Comparison of ENCODE assay signal across 12 cellular contexts in the genomic region with DNA sequence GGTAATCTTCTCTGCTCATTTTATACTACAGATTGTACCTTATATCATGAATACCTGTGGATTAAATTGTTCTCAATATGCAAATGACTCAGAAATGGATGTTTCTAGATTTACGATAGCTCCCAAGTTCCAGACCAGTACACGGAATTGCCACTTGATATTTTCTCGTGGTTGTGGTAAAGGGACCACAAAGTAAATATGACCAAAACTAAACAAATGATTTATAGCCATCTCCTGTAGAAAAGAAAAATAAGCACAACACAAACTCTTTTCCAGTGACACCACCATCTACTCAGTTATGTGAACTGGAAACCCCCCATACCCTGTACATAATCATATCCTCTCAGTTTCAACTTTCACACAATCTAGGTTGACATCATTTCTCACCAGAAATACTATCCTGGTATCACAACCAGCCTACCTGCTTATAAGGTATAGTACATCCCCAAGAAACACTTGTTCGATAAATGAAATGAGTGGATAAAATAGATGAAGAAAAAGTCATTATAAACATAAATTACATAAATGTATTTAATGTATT.
DNase-seq lines count a peak whose midpoint lies in the region; ATAC-seq and TF ChIP-seq lines count a peak whose summit lies in the region.
"Had no signal": no experiment of that assay in that cellular context is flagged by ENCODE, and none has a peak within 500 bp of the region (broad histone marks: within the 10 kb centered on the region; RNA-seq: fewer than 3 reads in every experiment).

No MANE protein-coding gene starts in this region.

- TF ChIP-seq CTCF in Peyer's patch (IDR thresholded peaks at IDR 0.05): no peak

- H3K4me3 Mint-ChIP-seq in activated CD4-positive, alpha-beta T cell treated with anti-CD3 and anti-CD28 coated beads, Interleukin-2, amount 10 ng/mL, durations not matched to agents 24 days and 14 days: no peak overlapping the region
- no peak overlapping the region for H3K4me3 Mint-ChIP-seq in stimulated activated effector memory CD8-positive, alpha-beta T cell treated with anti-CD3 and anti-CD28 coated beads, Interleukin-12 subunit alpha, Interleukin-12 subunit beta, amount 100 ng/mL, for 72 hours
- no peak overlapping the region for H3K4me3 Mint-ChIP-seq in natural killer cell treated with Interleukin-12 subunit alpha and Interleukin-12 subunit beta and Interleukin-15 and Interleukin-18, amount 100 ng/mL, for 72 hours

- peak; percentile 68 for ATAC-seq in HG03460 (IDR thresholded peaks at IDR 0.05; ENCODE audit: unreplicated experiment)
- ATAC-seq in stimulated activated effector memory CD8-positive, alpha-beta T cell treated with anti-CD3 and anti-CD28 coated beads, Interleukin-12 subunit alpha, Interleukin-12 subunit beta, amount 100 ng/mL, for 72 hours: peak; percentile 78
- ATAC-seq in natural killer cell treated with Interleukin-12 subunit alpha and Interleukin-12 subunit beta and Interleukin-15 and Interleukin-18, amount 100 ng/mL, for 72 hours: no peak
- ATAC-seq: lower lobe of right lung, sciatic nerve had no signal

- peaks cover 7% of the 10 kb centered on the region for H3K4me1 Mint-ChIP-seq in activated CD4-positive, alpha-beta T cell treated with anti-CD3 and anti-CD28 coated beads, Interleukin-2, amount 10 ng/mL, durations not matched to agents 24 days and 14 days
- H3K4me1 Mint-ChIP-seq in stimulated activated effector memory CD8-positive, alpha-beta T cell treated with anti-CD3 and anti-CD28 coated beads, Interleukin-12 subunit alpha, Interleukin-12 subunit beta, amount 100 ng/mL, for 72 hours: peaks cover 17% of the 10 kb centered on the region
- H3K4me1 Mint-ChIP-seq in natural killer cell treated with Interleukin-12 subunit alpha and Interleukin-12 subunit beta and Interleukin-15 and Interleukin-18, amount 100 ng/mL, for 72 hours (ENCODE audit: low read depth in 2 of 2): peaks cover 6 to 8% of the 10 kb centered on the region in 2 donors

- H3K4me1 ChIP-seq in Peyer's patch: no peaks in the 10 kb centered on the region
- H3K4me1 ChIP-seq: lower lobe of right lung had no signal

- H3K9me3 ChIP-seq in Peyer's patch: no peaks in the 10 kb centered on the region
- H3K9me3 ChIP-seq: lower lobe of right lung had no signal

- peak; percentile 9 for DNase-seq in activated CD4-positive, alpha-beta T cell treated with anti-CD3 and anti-CD28 coated beads, Interleukin-2, amount 10 ng/mL, durations not matched to agents 24 days and 14 days
- DNase-seq in activated CD4-positive, alpha-beta T cell treated with anti-CD3 and anti-CD28 coated beads, Interleukin-2, amount 50 U/mL, for 1 hour: no peak
- peak; percentile 11 for DNase-seq in HCEC 1CT
- no peak for DNase-seq in stimulated activated effector memory CD8-positive, alpha-beta T cell treated with anti-CD3 and anti-CD28 coated beads, Interleukin-12 subunit alpha, Interleukin-12 subunit beta, amount 100 ng/mL, for 72 hours (ENCODE audit: low spot score in 2 of 2)
- DNase-seq in Peyer's patch: no peak
- DNase-seq in activated CD8-positive, alpha-beta memory T cell treated with anti-CD3 and anti-CD28 coated beads, Interleukin-2, amount 50 U/mL, for 48 hours: no peak
- DNase-seq in natural killer cell treated with Interleukin-12 subunit alpha and Interleukin-12 subunit beta and Interleukin-15 and Interleukin-18, amount 100 ng/mL, for 72 hours (ENCODE audit: low spot score): no peak
- DNase-seq: cortex of kidney, lower lobe of right lung had no signal

- no peaks in the 10 kb centered on the region for H3K36me3 Mint-ChIP-seq in activated CD4-positive, alpha-beta T cell treated with anti-CD3 and anti-CD28 coated beads, Interleukin-2, amount 10 ng/mL, durations not matched to agents 24 days and 14 days (ENCODE audit: low read depth)
- no peaks in the 10 kb centered on the region for H3K36me3 Mint-ChIP-seq in stimulated activated effector memory CD8-positive, alpha-beta T cell treated with anti-CD3 and anti-CD28 coated beads, Interleukin-12 subunit alpha, Interleukin-12 subunit beta, amount 100 ng/mL, for 72 hours
- no peaks in the 10 kb centered on the region for H3K36me3 Mint-ChIP-seq in natural killer cell treated with Interleukin-12 subunit alpha and Interleukin-12 subunit beta and Interleukin-15 and Interleukin-18, amount 100 ng/mL, for 72 hours
- H3K36me3 Mint-ChIP-seq: activated naive CD4-positive, alpha-beta T cell treated with anti-CD3 and anti-CD28 coated beads, Interleukin-2, amount 50 U/mL, for 72 hours had no signal

- H3K36me3 ChIP-seq in Peyer's patch: no peaks in the 10 kb centered on the region
- H3K36me3 ChIP-seq: lower lobe of right lung had no signal

- H3K27me3 ChIP-seq in Peyer's patch: no peaks in the 10 kb centered on the region

- H3K4me3 ChIP-seq in Peyer's patch: no peak overlapping the region
- H3K4me3 ChIP-seq: lower lobe of right lung had no signal

- H3K27me3 Mint-ChIP-seq in activated CD4-positive, alpha-beta T cell treated with anti-CD3 and anti-CD28 coated beads, Interleukin-2, amount 10 ng/mL, durations not matched to agents 24 days and 14 days: peaks cover 10% of the 10 kb centered on the region
- H3K27me3 Mint-ChIP-seq in natural killer cell treated with Interleukin-12 subunit alpha and Interleukin-12 subunit beta and Interleukin-15 and Interleukin-18, amount 100 ng/mL, for 72 hours: no peaks in the 10 kb centered on the region

- H3K27ac ChIP-seq in Peyer's patch: no peak overlapping the region
- H3K27ac ChIP-seq: lower lobe of right lung had no signal

- H3K9me3 Mint-ChIP-seq in activated CD4-positive, alpha-beta T cell treated with anti-CD3 and anti-CD28 coated beads, Interleukin-2, amount 10 ng/mL, durations not matched to agents 24 days and 14 days: no peaks in the 10 kb centered on the region
- H3K9me3 Mint-ChIP-seq in stimulated activated effector memory CD8-positive, alpha-beta T cell treated with anti-CD3 and anti-CD28 coated beads, Interleukin-12 subunit alpha, Interleukin-12 subunit beta, amount 100 ng/mL, for 72 hours: no peaks in the 10 kb centered on the region
- H3K9me3 Mint-ChIP-seq in natural killer cell treated with Interleukin-12 subunit alpha and Interleukin-12 subunit beta and Interleukin-15 and Interleukin-18, amount 100 ng/mL, for 72 hours: peaks cover 9% of the 10 kb centered on the region

- TF ChIP-seq POLR2A in Peyer's patch (IDR thresholded peaks at IDR 0.05): no peak

- no peak overlapping the region for H3K27ac Mint-ChIP-seq in activated CD4-positive, alpha-beta T cell treated with anti-CD3 and anti-CD28 coated beads, Interleukin-2, amount 10 ng/mL, durations not matched to agents 24 days and 14 days
- no peak overlapping the region for H3K27ac Mint-ChIP-seq in stimulated activated effector memory CD8-positive, alpha-beta T cell treated with anti-CD3 and anti-CD28 coated beads, Interleukin-12 subunit alpha, Interleukin-12 subunit beta, amount 100 ng/mL, for 72 hours
- H3K27ac Mint-ChIP-seq in natural killer cell treated with Interleukin-12 subunit alpha and Interleukin-12 subunit beta and Interleukin-15 and Interleukin-18, amount 100 ng/mL, for 72 hours: no peak overlapping the region
- H3K27ac Mint-ChIP-seq: activated naive CD4-positive, alpha-beta T cell treated with anti-CD3 and anti-CD28 coated beads, Interleukin-2, amount 50 U/mL, for 72 hours had no signal

- intact Hi-C loops in activated CD4-positive, alpha-beta T cell treated with anti-CD3 and anti-CD28 coated beads, Interleukin-2, amount 10 ng/mL, durations not matched to agents 24 days and 14 days (cut with micrococcal nuclease): loop anchor here (10.0 kb wide), 1 partner anchor 219 kb away; no protein-coding TSS in a partner anchor

Comparison
In these comparisons a context has a peak if more than half of its experiments do, and no peak if none do; other contexts are left out.
1. DNase-seq: peak in activated CD4-positive, alpha-beta T cell treated with anti-CD3 and anti-CD28 coated beads, Interleukin-2, amount 10 ng/mL, durations not matched to agents 24 days and 14 days (single experiment) and HCEC 1CT (single experiment); none in activated CD4-positive, alpha-beta T cell treated with anti-CD3 and anti-CD28 coated beads, Interleukin-2, amount 50 U/mL, for 1 hour (single experiment), stimulated activated effector memory CD8-positive, alpha-beta T cell treated with anti-CD3 and anti-CD28 coated beads, Interleukin-12 subunit alpha, Interleukin-12 subunit beta, amount 100 ng/mL, for 72 hours (0 of 2), Peyer's patch (0 of 3), activated CD8-positive, alpha-beta memory T cell treated with anti-CD3 and anti-CD28 coated beads, Interleukin-2, amount 50 U/mL, for 48 hours (single experiment) and natural killer cell treated with Interleukin-12 subunit alpha and Interleukin-12 subunit beta and Interleukin-15 and Interleukin-18, amount 100 ng/mL, for 72 hours (single experiment).
2. ATAC-seq: peak in HG03460 (single experiment) and stimulated activated effector memory CD8-positive, alpha-beta T cell treated with anti-CD3 and anti-CD28 coated beads, Interleukin-12 subunit alpha, Interleukin-12 subunit beta, amount 100 ng/mL, for 72 hours (single experiment); none in natural killer cell treated with Interleukin-12 subunit alpha and Interleukin-12 subunit beta and Interleukin-15 and Interleukin-18, amount 100 ng/mL, for 72 hours (0 of 2).